ENCODE assay signal across 23 cellular contexts in the genomic region with DNA sequence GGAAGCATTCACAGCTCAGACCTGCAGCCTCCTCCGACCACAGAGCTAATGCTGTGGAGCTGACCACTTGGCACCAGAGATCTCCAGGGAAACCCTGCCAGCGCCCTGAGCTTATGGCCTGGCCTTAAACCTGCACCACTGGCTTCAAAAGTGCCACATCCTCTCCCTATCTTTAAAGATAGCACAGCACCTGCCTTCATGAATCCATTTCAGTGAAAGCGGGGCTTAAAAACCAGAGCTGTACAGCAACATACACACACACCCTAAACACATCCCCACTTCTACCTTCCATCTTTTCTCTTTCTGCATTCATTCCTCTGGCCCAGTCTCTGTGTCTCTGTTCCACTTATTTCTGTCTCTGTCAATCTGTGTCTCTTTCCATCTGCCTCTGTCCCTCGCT. TPM values are rescaled to one million over a fixed set of nuclear protein-coding genes. Genes with fewer than 3 reads are reported as not detected.
DNase-seq lines count a peak whose midpoint lies in the region; ATAC-seq and TF ChIP-seq lines count a peak whose summit lies in the region.
"Had no signal": no experiment of that assay in that cellular context is flagged by ENCODE, and none has a peak within 500 bp of the region (broad histone marks: within the 10 kb centered on the region; RNA-seq: fewer than 3 reads in every experiment).

No MANE protein-coding gene starts in this region.

- H3K4me2 ChIP-seq in neural cell (ENCODE audit: low read length), result no peak overlapping the region

- no peaks in the 10 kb centered on the region for H3K36me3 ChIP-seq in CD8-positive, alpha-beta T cell (ENCODE audit: insufficient read depth, low read length)
- H3K36me3 ChIP-seq in Panc1 (ENCODE audit: control insufficient read depth, insufficient read depth, low read length) (no peaks in the 10 kb centered on the region), neural cell (ENCODE audit: insufficient read depth, low read length) (no peaks in the 10 kb centered on the region)
- H3K36me3 ChIP-seq: sigmoid colon, thoracic aorta had no signal

- intact Hi-C loops in CD8-positive, alpha-beta T cell (cut with DNase I, micrococcal nuclease), result no loop called here
- intact Hi-C loops in Panc1 (cut with micrococcal nuclease; ENCODE audit: unreplicated experiment) (no loop called here), dorsolateral prefrontal cortex (cut with DNase I) (no loop called here)

- peak overlapping the region; percentile 12 for H3K4me3 Mint-ChIP-seq in CD8-positive, alpha-beta T cell
- H3K4me3 Mint-ChIP-seq in immature natural killer cell, result no peak overlapping the region
- H3K4me3 Mint-ChIP-seq: activated naive CD4-positive, alpha-beta T cell treated with anti-CD3 and anti-CD28 coated beads, Interleukin-2, amount 10 ng/mL, durations not matched to agents 7 days and 5 days; T-helper 2 cell treated with Interferon-gamma antibody and Interleukin-4, amounts not matched to agents 5 μg/mL and 100 μg/mL, for 36 hours had no signal

- H3K9me3 ChIP-seq in CD8-positive, alpha-beta T cell (ENCODE audit: low read length), result no peaks in the 10 kb centered on the region
- H3K9me3 ChIP-seq in Panc1 (ENCODE audit: control insufficient read depth, insufficient read depth, low read depth, low read length) (no peaks in the 10 kb centered on the region), neural cell (ENCODE audit: low read length) (no peaks in the 10 kb centered on the region)
- H3K9me3 ChIP-seq: sigmoid colon, thoracic aorta had no signal

- no peaks in the 10 kb centered on the region for H3K27me3 ChIP-seq in CD8-positive, alpha-beta T cell (ENCODE audit: insufficient read depth, low read length)
- H3K27me3 ChIP-seq in Panc1 (ENCODE audit: control insufficient read depth, insufficient read depth, low read length) (no peaks in the 10 kb centered on the region), dorsolateral prefrontal cortex (no peaks in the 10 kb centered on the region), neural cell (ENCODE audit: insufficient read depth, low read depth, low read length) (no peaks in the 10 kb centered on the region)

- peaks cover 9% of the 10 kb centered on the region for H3K36me3 Mint-ChIP-seq in CD8-positive, alpha-beta T cell
- peaks cover 0 to 9% (median 0%) of the 10 kb centered on the region in 3 donors for H3K36me3 Mint-ChIP-seq in immature natural killer cell
- H3K36me3 Mint-ChIP-seq: activated naive CD4-positive, alpha-beta T cell treated with anti-CD3 and anti-CD28 coated beads, Interleukin-2, amount 10 ng/mL, durations not matched to agents 7 days and 5 days had no signal

- H2AFZ ChIP-seq in neural cell (ENCODE audit: low read depth, low read length), result no peak overlapping the region
- H2AFZ ChIP-seq: GM23248, parathyroid adenoma had no signal

- POLR2A ChIA-PET in CD8-positive, alpha-beta T cell (lab: Charles Lee), result interaction anchor here (1.0 to 2.9 kb wide), 3 partner anchors 12 to 57 kb away, joined by 3 to 12 read pairs (median 3); no protein-coding TSS in a partner anchor
- POLR2A ChIA-PET in Panc1 (lab: Charles Lee), result no interaction called here

- no peak overlapping the region for H3K27ac ChIP-seq in CD8-positive, alpha-beta T cell (ENCODE audit: low read depth, low read length)
- H3K27ac ChIP-seq in Panc1 (ENCODE audit: low read length) (peak overlapping the region; percentile 45), dorsolateral prefrontal cortex (peak overlapping the region in 50 of 59 donors; percentile 2 to 84 (median 61)), neural cell (ENCODE audit: low read length) (peak overlapping the region; percentile 48)
- H3K27ac ChIP-seq: GM23248, HL-60, parathyroid adenoma, sigmoid colon, thoracic aorta had no signal

- no peak overlapping the region for H3K4me3 ChIP-seq in CD8-positive, alpha-beta T cell (ENCODE audit: low read depth, low read length)
- H3K4me3 ChIP-seq in Panc1 (ENCODE audit: low read depth in 2 of 2, low read length in 2 of 2) (no peak overlapping the region), dorsolateral prefrontal cortex (peak overlapping the region in 47 of 59 donors; percentile 4 to 60 (median 40)), neural cell (ENCODE audit: low read length) (no peak overlapping the region)
- H3K4me3 ChIP-seq: GM23248, K562, thoracic aorta had no signal

- no peaks in the 10 kb centered on the region for H3K9me3 Mint-ChIP-seq in CD8-positive, alpha-beta T cell
- H3K9me3 Mint-ChIP-seq in immature natural killer cell, result no peaks in the 10 kb centered on the region
- H3K9me3 Mint-ChIP-seq: activated naive CD4-positive, alpha-beta T cell treated with anti-CD3 and anti-CD28 coated beads, Interleukin-2, amount 10 ng/mL, durations not matched to agents 7 days and 5 days; T-helper 2 cell treated with Interferon-gamma antibody and Interleukin-4, amounts not matched to agents 5 μg/mL and 100 μg/mL, for 36 hours had no signal

- H3K4me1 ChIP-seq in CD8-positive, alpha-beta T cell (ENCODE audit: insufficient read depth, low read length), result peaks cover 18% of the 10 kb centered on the region
- peaks cover 51% of the 10 kb centered on the region for H3K4me1 ChIP-seq in Panc1 (ENCODE audit: control insufficient read depth, insufficient read depth, low read length)
- H3K4me1 ChIP-seq: parathyroid adenoma had no signal

- H3K27ac Mint-ChIP-seq in CD8-positive, alpha-beta T cell, result peak overlapping the region; percentile 7
- H3K27ac Mint-ChIP-seq in immature natural killer cell, result peak overlapping the region in 1 of 6 donors; percentile 12
- H3K27ac Mint-ChIP-seq: activated naive CD4-positive, alpha-beta T cell treated with anti-CD3 and anti-CD28 coated beads, Interleukin-2, amount 10 ng/mL, durations not matched to agents 7 days and 5 days; T-helper 2 cell treated with Interferon-gamma antibody and Interleukin-4, amounts not matched to agents 5 μg/mL and 100 μg/mL, for 36 hours had no signal

- ATAC-seq in CD8-positive, alpha-beta T cell, result peak; percentile 42
- no peak for ATAC-seq in Panc1

- H3F3A ChIP-seq in neural cell (ENCODE audit: insufficient read depth, low read length, poor library complexity, severe bottlenecking), result no peaks in the 10 kb centered on the region

- no peaks in the 10 kb centered on the region for H4K20me1 ChIP-seq in neural cell (ENCODE audit: insufficient read depth)

- TF ChIP-seq EP300 in neural cell (conservative IDR thresholded peaks at IDR 0.05; ENCODE audit: poor library complexity, severe bottlenecking), result no peak

- H3K27me3 Mint-ChIP-seq in CD8-positive, alpha-beta T cell (ENCODE audit: low read depth), result no peaks in the 10 kb centered on the region
- H3K27me3 Mint-ChIP-seq in immature natural killer cell (ENCODE audit: low read depth in 3 of 3), result peaks cover 0 to 9% (median 8%) of the 10 kb centered on the region in 3 donors

- in situ Hi-C loops in Panc1 (cut with HindIII; ENCODE audit: low pct_unique_long_range_greater_than_20kb, low sequenced_read_pairs), result no loop called here

- no TSS peak for BruUV-seq in Panc1 (replicated peaks; lab: Mats Ljungman, UMichigan)

- H3K9me2 ChIP-seq in neural cell (ENCODE audit: insufficient read depth, low read length), result no peaks in the 10 kb centered on the region

- no peak for TF ChIP-seq CTCF in CD8-positive, alpha-beta T cell (IDR thresholded peaks at IDR 0.05)
- no peak for TF ChIP-seq CTCF in Panc1 (IDR thresholded peaks at IDR 0.05)
- TF ChIP-seq CTCF in dorsolateral prefrontal cortex (IDR thresholded peaks at IDR 0.05 in 54 of 56, conservative IDR thresholded peaks at IDR 0.05 in 2 of 56; ENCODE audit: low read depth in 1 of 56, partially characterized antibody in 56 of 56), result no peak
- TF ChIP-seq CTCF in neural cell (IDR thresholded peaks at IDR 0.05; ENCODE audit: poor library complexity, severe bottlenecking), result no peak

- no peak for TF ChIP-seq RAD21 in neural cell (conservative IDR thresholded peaks at IDR 0.05)

- peak overlapping the region; percentile 40 for H3K9ac ChIP-seq in neural cell (ENCODE audit: low read length)
- H3K9ac ChIP-seq: GM23248, parathyroid adenoma had no signal

- CTCF ChIA-PET in CD8-positive, alpha-beta T cell (lab: Charles Lee), result interaction anchor here (1.1 to 13.1 kb wide), 3 partner anchors 37 to 78 kb away, joined by 3 to 191 read pairs (median 4); no protein-coding TSS in a partner anchor
- CTCF ChIA-PET in Panc1 (lab: Charles Lee), result no interaction called here

- peaks cover 30% of the 10 kb centered on the region for H3K4me1 Mint-ChIP-seq in CD8-positive, alpha-beta T cell (ENCODE audit: low read depth)
- peaks cover 0 to 18% of the 10 kb centered on the region in 2 donors for H3K4me1 Mint-ChIP-seq in immature natural killer cell

- no peak for DNase-seq in CD8-positive, alpha-beta T cell
- DNase-seq in Panc1 (ENCODE audit: low read depth, low spot score) (no peak), dorsolateral prefrontal cortex (no peak), immature natural killer cell (no peak), midbrain (lab: John Stamatoyannopoulos, UW) (no peak), OCI-M2 (lab: John Stamatoyannopoulos, UW; ENCODE audit: unreplicated experiment) (no peak)
- no peak for DNase-seq in activated CD4-positive, CD25-positive, alpha-beta regulatory T cell treated with anti-CD3 and anti-CD28 coated beads, Interleukin-2, amount 50 U/mL, for 72 hours
- DNase-seq: activated CD4-positive, alpha-beta T cell treated with anti-CD3 and anti-CD28 coated beads for 4 hours; activated naive CD4-positive, alpha-beta T cell treated with anti-CD3 and anti-CD28 coated beads, Interleukin-2, amount 10 ng/mL, durations not matched to agents 7 days and 5 days; effector memory CD4-positive, alpha-beta T cell; GM23248; kidney glomerular epithelial cell; NCI-H2029 treated with DMSO at 0.1 percent for 48 hours; NCI-H510A treated with DMSO at 0.1 percent for 48 hours; SIG-M5; sigmoid colon; stimulated activated CD4-positive, alpha-beta T cell treated with anti-CD3 and anti-CD28 coated beads, Interleukin-2, amount 100 ng/mL, for 24 hours had no signal

- H3K79me2 ChIP-seq in neural cell (replicated peaks; ENCODE audit: insufficient read depth, low read length), result no peaks in the 10 kb centered on the region
- H3K79me2 ChIP-seq: parathyroid adenoma had no signal

TF ChIP-seq in neural cell, 6 proteins besides CTCF, POLR2A, EP300 and RAD21 (continues in another document):
- no peak for TF ChIP-seq POLR2AphosphoS5 (IDR thresholded peaks at IDR 0.05)
- no peak for TF ChIP-seq TAF1 (IDR thresholded peaks at IDR 0.05; ENCODE audit: low read depth)

RNA-seq across cellular contexts. Expression of a gene that starts 59.8 kb away (rescaled TPM):
- 1 to 10 TPM; 5.4 to 6.2 TPM for total RNA-seq in CD8-positive, alpha-beta T cell
- total RNA-seq in Panc1 (2021; ENCODE audit: unreplicated experiment), result 57.6 TPM
- 48.1 TPM for polyA plus RNA-seq in Panc1 (2012; ENCODE audit: insufficient read length)
- total RNA-seq in dorsolateral prefrontal cortex, result 10 to 100 TPM in 114 of 120 experiments, 1 to 10 TPM in 6; 4.7 to 37.8 (median 16.6) TPM
- 207 and 220 TPM in 2 replicates for polyA plus RNA-seq in neural cell
- 35.5 and 45.4 TPM in 2 replicates for polyA minus RNA-seq in neural cell
- polyA plus RNA-seq in immature natural killer cell, result 100 to 1,000 TPM in 1 of 3 donors, 10 to 100 TPM in 2; 78.7 to 115 (median 79.3) TPM

Comparison
In these comparisons a context has a peak if more than half of its experiments do, and no peak if none do; other contexts are left out.
1. H3K4me3 ChIP-seq: peak in dorsolateral prefrontal cortex (47 of 59); none in CD8-positive, alpha-beta T cell (single experiment), Panc1 (0 of 2) and neural cell (single experiment).